ENCODE assay signal across 1 cellular context in the genomic region with DNA sequence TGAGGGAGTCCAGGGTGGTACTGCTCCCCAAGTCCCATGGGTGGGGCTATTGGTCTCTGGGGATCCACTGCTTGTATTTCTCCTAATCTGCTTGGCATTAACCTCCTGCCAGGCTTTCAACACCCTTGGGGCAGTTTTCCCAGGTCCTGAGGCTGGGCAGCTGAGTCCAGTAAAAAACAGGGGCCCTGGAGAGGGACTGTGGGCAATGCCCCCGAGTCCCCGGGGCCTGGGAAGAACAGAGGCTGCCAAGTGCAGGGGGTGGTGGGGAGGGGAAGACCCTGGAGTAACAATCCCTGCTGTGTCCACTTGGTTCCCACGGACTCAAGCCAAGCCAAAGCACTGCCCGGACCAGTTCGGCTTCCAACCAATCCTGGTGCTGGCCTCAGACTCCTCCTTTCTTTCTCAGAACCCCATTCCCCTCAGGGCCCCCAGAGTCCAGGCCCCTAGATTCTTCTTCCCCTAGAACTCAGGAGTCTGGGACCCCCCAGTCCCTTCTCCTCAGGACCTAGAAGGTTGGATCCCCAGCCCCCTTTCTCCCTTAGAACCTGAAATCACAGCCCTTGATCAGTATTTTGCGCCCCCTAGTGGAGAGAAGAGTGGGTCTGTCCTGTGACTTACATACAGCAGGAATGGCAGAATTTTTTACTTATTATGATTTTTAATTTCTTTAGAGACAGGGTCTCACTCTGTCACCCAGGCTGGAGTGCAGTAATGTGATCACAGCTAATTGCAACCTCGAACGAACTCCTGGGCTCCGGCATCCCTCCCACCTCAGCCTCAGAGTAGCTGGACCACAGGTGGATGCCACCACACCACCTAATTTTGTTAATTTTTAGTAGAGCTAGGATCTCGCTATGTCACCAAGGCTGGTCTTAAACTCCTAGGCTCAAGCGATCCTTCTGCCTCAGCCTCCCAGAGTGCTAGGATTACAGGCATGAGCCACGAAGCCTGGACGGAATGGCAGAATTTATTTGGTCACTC.
TF ChIP-seq lines count a peak whose summit lies in the region.

No MANE protein-coding gene starts in this region.

TF ChIP-seq in WTC11, 78 proteins besides CTCF, POLR2A, EP300 and RAD21 (continued from another document):
- TF ChIP-seq PRDM15 (CRISPR knock-in tag; IDR thresholded peaks at IDR 0.05) (no peak), FOXJ3 (CRISPR knock-in tag; IDR thresholded peaks at IDR 0.05; ENCODE audit: borderline replicate concordance) (no peak)
